8 cellular contexts compared by ENCODE assay signal in genomic region chr9:114385412-114386181, GRCh38. TPM values are rescaled to one million over a fixed set of nuclear protein-coding genes. Genes with fewer than 3 reads are reported as not detected.
A peak's percentile ranks its signal among the peaks of the same experiment; 100 is the strongest.
DNase-seq lines count a peak whose midpoint lies in the region; ATAC-seq lines count a peak whose summit lies in the region.

No MANE protein-coding gene starts in this region.

- intact Hi-C loops in cardiac septum (cut with DNase I) (no loop called here), sciatic nerve (cut with DNase I) (no loop called here)

- no peak overlapping the region for H3K27ac ChIP-seq in SJCRH30

- peaks cover 10% of the 10 kb centered on the region; the same call in 1 of the 2 replicates for H3K4me1 ChIP-seq in SJCRH30

- H3K36me3 ChIP-seq in SJCRH30, result no peaks in the 10 kb centered on the region

- H3K4me3 ChIP-seq in SJCRH30, result no peak overlapping the region

- H3K9me3 ChIP-seq in SJCRH30 (replicated peaks), result no peaks in the 10 kb centered on the region

- H3K27me3 ChIP-seq in SJCRH30, result no peaks in the 10 kb centered on the region

- ATAC-seq in GM18861 (IDR thresholded peaks at IDR 0.05; ENCODE audit: unreplicated experiment) (peak; percentile 76), HG03095 (IDR thresholded peaks at IDR 0.05; ENCODE audit: unreplicated experiment) (peak; percentile 76), sciatic nerve (peak; percentile 56)

- peak; percentile 85 to 87 for DNase-seq in SJCRH30
- DNase-seq in activated naive CD4-positive, alpha-beta T cell treated with Interleukin-2 at 50 U/mL for 16 hours, result peak; percentile 89
- DNase-seq in cardiac septum (ENCODE audit: low spot score), result peak; percentile 93
- no peak for DNase-seq in sciatic nerve (ENCODE audit: low spot score)
- no peak for DNase-seq in iPS-NIHi7 (ENCODE audit: extremely low spot score)
- DNase-seq in NCI-H2227 (lab: John Stamatoyannopoulos, UW; ENCODE audit: unreplicated experiment), result no peak

RNA-seq across cellular contexts. Expression of gene AKNA, which starts 2.2 kb away (rescaled TPM):
- total RNA-seq in SJCRH30 (2014; rRNA removed; shearing (Covaris generic)), result 2.0 and 3.1 TPM in 2 replicates
- total RNA-seq in cardiac septum (4.5 TPM), sciatic nerve (29.0 TPM)

RNA-seq across cellular contexts. Expression of gene ORM2, which starts 55.9 kb away (rescaled TPM):
- total RNA-seq in SJCRH30 (2014; rRNA removed; shearing (Covaris generic)), result not detected in 2 replicates
- 0.32 TPM for total RNA-seq in cardiac septum
- total RNA-seq in sciatic nerve, result not detected

Comparison
In these comparisons a context has a peak if more than half of its experiments do, and no peak if none do; other contexts are left out.
1. DNase-seq: peak in SJCRH30 (2 of 2), activated naive CD4-positive, alpha-beta T cell treated with Interleukin-2 at 50 U/mL for 16 hours (single experiment) and cardiac septum (single experiment); none in sciatic nerve (single experiment), iPS-NIHi7 (single experiment) and NCI-H2227 (single experiment).
2. Peak in every context shown above with its lines, with median percentiles within 50 percentile points of each other: ATAC-seq.